1 cellular context compared by ENCODE assay signal in genomic region chr7:96675548-96675947, GRCh38.
TF ChIP-seq lines count a peak whose summit lies in the region.

No MANE protein-coding gene starts in this region.

TF ChIP-seq in WTC11, 78 proteins besides CTCF, POLR2A, EP300 and RAD21 (continued from another document):
- TF ChIP-seq ZMAT4 (CRISPR knock-in tag; IDR thresholded peaks at IDR 0.05) (no peak), ZNF263 (CRISPR knock-in tag; IDR thresholded peaks at IDR 0.05; ENCODE audit: low read depth) (no peak), ATF1 (CRISPR knock-in tag; IDR thresholded peaks at IDR 0.05) (no peak), FOXP4 (CRISPR knock-in tag; IDR thresholded peaks at IDR 0.05) (no peak), ZNF121 (CRISPR knock-in tag; IDR thresholded peaks at IDR 0.05) (no peak), RELA (CRISPR knock-in tag; IDR thresholded peaks at IDR 0.05; ENCODE audit: borderline replicate concordance) (no peak)
